In the genomic region with DNA sequence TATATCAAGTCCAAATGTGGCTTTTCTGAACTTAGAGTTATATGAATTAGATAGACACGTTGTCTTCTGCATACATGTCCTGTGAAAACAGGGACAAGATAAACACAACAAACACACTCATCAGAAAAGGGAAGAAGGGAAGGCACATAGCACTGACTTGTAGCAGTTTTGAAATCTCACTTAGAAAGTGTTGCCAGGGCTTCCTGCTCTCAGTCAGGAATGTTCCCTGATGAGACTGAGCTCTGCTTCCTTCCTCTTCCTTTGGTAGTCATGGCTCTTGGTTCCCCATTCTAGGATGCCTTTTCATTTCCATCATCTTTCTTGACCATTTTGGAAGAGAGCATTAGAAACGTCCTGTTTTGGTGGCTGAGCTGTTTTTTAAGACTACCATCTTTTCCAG, we compare ENCODE assay signal across 26 cellular contexts.
"Had no signal": no experiment of that assay in that cellular context is flagged by ENCODE, and none has a peak within 500 bp of the region (broad histone marks: within the 10 kb centered on the region; RNA-seq: fewer than 3 reads in every experiment).

No MANE protein-coding gene starts in this region.

- H3K36me3 ChIP-seq: brain microvascular endothelial cell, esophagus muscularis mucosa, ovary, thyroid gland, upper lobe of left lung had no signal

- H3K27ac ChIP-seq: brain microvascular endothelial cell, esophagus muscularis mucosa, ovary, thyroid gland, upper lobe of left lung had no signal

- ATAC-seq: left lobe of liver; sciatic nerve; stimulated activated effector memory CD8-positive, alpha-beta T cell treated with anti-CD3 and anti-CD28 coated beads, Interleukin-12 subunit alpha, Interleukin-12 subunit beta, amount 100 ng/mL, for 72 hours; stimulated activated naive CD8-positive, alpha-beta T cell treated with anti-CD3 and anti-CD28 coated beads, Interleukin-15, amount 100 ng/mL, for 72 hours had no signal

- H3K9me3 ChIP-seq: esophagus muscularis mucosa, ovary, thyroid gland, upper lobe of left lung had no signal

- H3K27me3 ChIP-seq: brain microvascular endothelial cell, ovary, thyroid gland, upper lobe of left lung had no signal

- DNase-seq: activated CD4-positive, alpha-beta memory T cell treated with anti-CD3 and anti-CD28 coated beads for 36 hours; activated CD4-positive, alpha-beta T cell treated with anti-CD3 and anti-CD28 coated beads, Interleukin-2, amount 10 ng/mL, durations not matched to agents 24 days and 14 days; activated CD4-positive, CD25-positive, alpha-beta regulatory T cell treated with anti-CD3 and anti-CD28 coated beads, Interleukin-2, amount 50 U/mL, for 72 hours; activated CD8-positive, alpha-beta memory T cell treated with anti-CD3 and anti-CD28 coated beads, Interleukin-2, amount 50 U/mL, for 4 hours; activated gamma-delta T cell; activated naive CD4-positive, alpha-beta T cell treated with anti-CD3 and anti-CD28 coated beads, Interleukin-2, amount 10 ng/mL, durations not matched to agents 7 days and 5 days; activated T-cell treated with anti-CD3 and anti-CD28 coated beads, Interleukin-2, amount 50 U/mL, for 1 hour; amniotic stem cell; brain microvascular endothelial cell; caudate nucleus; endodermal cell; foreskin melanocyte; kidney glomerular epithelial cell; naive B cell; ovary; small intestine; stimulated activated CD4-positive, alpha-beta T cell treated with anti-CD3 and anti-CD28 coated beads, Interleukin-4, amount 100 ng/mL, for 24 hours; stimulated activated naive CD8-positive, alpha-beta T cell treated with anti-CD3 and anti-CD28 coated beads, Interleukin-15, amount 100 ng/mL, for 72 hours; substantia nigra; T-helper 9 cell; thyroid gland; upper lobe of left lung had no signal

- H3K4me3 ChIP-seq: esophagus muscularis mucosa, ovary, thyroid gland, upper lobe of left lung had no signal

- H3K4me1 ChIP-seq: esophagus muscularis mucosa, thyroid gland, upper lobe of left lung had no signal
